18 cellular contexts compared by ENCODE assay signal in genomic region chr7:151505836-151506468, GRCh38.
"Had no signal": no experiment of that assay in that cellular context is flagged by ENCODE, and none has a peak within 500 bp of the region (broad histone marks: within the 10 kb centered on the region; RNA-seq: fewer than 3 reads in every experiment).

No MANE protein-coding gene starts in this region.

- H3K27ac Mint-ChIP-seq: activated B cell treated with CpG ODN at 0.5 μM for 24 hours; activated T-helper 1 cell treated with anti-CD3 and anti-CD28 coated beads, Interleukin-12 subunit alpha, Interleukin-12 subunit beta, Interleukin-2, Interleukin-4 antibody, amounts not matched to agents 30 ng/mL and 10 ng/mL and 1 ng/mL, durations not matched to agents 14 hours and 24 hours and 36 hours; stimulated activated memory B cell treated with anti-CD40 and anti-IgM and Interleukin-4, amounts not matched to agents 10 μg/mL and 1 μg/mL and 100 μg/mL, for 72 hours had no signal

- H3K9ac ChIP-seq: parathyroid adenoma had no signal

- H3K4me3 ChIP-seq: ascending aorta, breast epithelium, hepatocyte, tibial artery, uterus had no signal

- H3K4me3 Mint-ChIP-seq: activated B cell treated with CpG ODN at 0.5 μM for 24 hours; activated CD4-positive, alpha-beta T cell treated with anti-CD3 and anti-CD28 coated beads, Interleukin-2, amount 10 ng/mL, durations not matched to agents 24 days and 14 days; activated T-helper 1 cell treated with anti-CD3 and anti-CD28 coated beads, Interleukin-12 subunit alpha, Interleukin-12 subunit beta, Interleukin-2, Interleukin-4 antibody, amounts not matched to agents 30 ng/mL and 10 ng/mL and 1 ng/mL, durations not matched to agents 14 hours and 24 hours and 36 hours; natural killer cell; stimulated activated memory B cell treated with anti-CD40 and anti-IgM and Interleukin-4, amounts not matched to agents 10 μg/mL and 1 μg/mL and 100 μg/mL, for 72 hours had no signal

- H3K4me2 ChIP-seq: hepatocyte had no signal

- DNase-seq: activated B cell treated with CpG ODN at 0.5 μM for 24 hours; activated CD4-positive, alpha-beta T cell treated with anti-CD3 and anti-CD28 coated beads, Interleukin-2, amount 10 ng/mL, durations not matched to agents 24 days and 14 days; activated CD8-positive, alpha-beta memory T cell treated with anti-CD3 and anti-CD28 coated beads, Interleukin-2, amount 50 U/mL, for 48 hours; islet precursor cell; mesendoderm; natural killer cell; SW 1271; tibial artery; uterus had no signal

- FAIRE-seq: endometrium, TTC549 had no signal

- H3K27me3 ChIP-seq: ascending aorta, breast epithelium, hepatocyte, neutrophil, tibial artery, uterus had no signal

- H3K4me1 ChIP-seq: breast epithelium had no signal

- H3K36me3 Mint-ChIP-seq: natural killer cell had no signal

- ATAC-seq: stimulated activated memory B cell treated with anti-CD40 and anti-IgM and Interleukin-4, amounts not matched to agents 10 μg/mL and 1 μg/mL and 100 μg/mL, for 72 hours had no signal

- H3K9me3 Mint-ChIP-seq: activated B cell treated with CpG ODN at 0.5 μM for 24 hours; activated CD4-positive, alpha-beta T cell treated with anti-CD3 and anti-CD28 coated beads, Interleukin-2, amount 10 ng/mL, durations not matched to agents 24 days and 14 days; activated T-helper 1 cell treated with anti-CD3 and anti-CD28 coated beads, Interleukin-12 subunit alpha, Interleukin-12 subunit beta, Interleukin-2, Interleukin-4 antibody, amounts not matched to agents 30 ng/mL and 10 ng/mL and 1 ng/mL, durations not matched to agents 14 hours and 24 hours and 36 hours; natural killer cell had no signal

- H3K27ac ChIP-seq: ascending aorta, breast epithelium, hepatocyte, neutrophil, parathyroid adenoma had no signal

- H3K27me3 Mint-ChIP-seq: activated B cell treated with CpG ODN at 0.5 μM for 24 hours; activated CD4-positive, alpha-beta T cell treated with anti-CD3 and anti-CD28 coated beads, Interleukin-2, amount 10 ng/mL, durations not matched to agents 24 days and 14 days; stimulated activated memory B cell treated with anti-CD40 and anti-IgM and Interleukin-4, amounts not matched to agents 10 μg/mL and 1 μg/mL and 100 μg/mL, for 72 hours had no signal

- H3K9me3 ChIP-seq: ascending aorta, breast epithelium, neutrophil, tibial artery, uterus had no signal

- H2AFZ ChIP-seq: hepatocyte, parathyroid adenoma had no signal

- H3K36me3 ChIP-seq: ascending aorta, breast epithelium, neutrophil, tibial artery, uterus had no signal
